Comparison of ENCODE assay signal across 8 cellular contexts in the genomic region with DNA sequence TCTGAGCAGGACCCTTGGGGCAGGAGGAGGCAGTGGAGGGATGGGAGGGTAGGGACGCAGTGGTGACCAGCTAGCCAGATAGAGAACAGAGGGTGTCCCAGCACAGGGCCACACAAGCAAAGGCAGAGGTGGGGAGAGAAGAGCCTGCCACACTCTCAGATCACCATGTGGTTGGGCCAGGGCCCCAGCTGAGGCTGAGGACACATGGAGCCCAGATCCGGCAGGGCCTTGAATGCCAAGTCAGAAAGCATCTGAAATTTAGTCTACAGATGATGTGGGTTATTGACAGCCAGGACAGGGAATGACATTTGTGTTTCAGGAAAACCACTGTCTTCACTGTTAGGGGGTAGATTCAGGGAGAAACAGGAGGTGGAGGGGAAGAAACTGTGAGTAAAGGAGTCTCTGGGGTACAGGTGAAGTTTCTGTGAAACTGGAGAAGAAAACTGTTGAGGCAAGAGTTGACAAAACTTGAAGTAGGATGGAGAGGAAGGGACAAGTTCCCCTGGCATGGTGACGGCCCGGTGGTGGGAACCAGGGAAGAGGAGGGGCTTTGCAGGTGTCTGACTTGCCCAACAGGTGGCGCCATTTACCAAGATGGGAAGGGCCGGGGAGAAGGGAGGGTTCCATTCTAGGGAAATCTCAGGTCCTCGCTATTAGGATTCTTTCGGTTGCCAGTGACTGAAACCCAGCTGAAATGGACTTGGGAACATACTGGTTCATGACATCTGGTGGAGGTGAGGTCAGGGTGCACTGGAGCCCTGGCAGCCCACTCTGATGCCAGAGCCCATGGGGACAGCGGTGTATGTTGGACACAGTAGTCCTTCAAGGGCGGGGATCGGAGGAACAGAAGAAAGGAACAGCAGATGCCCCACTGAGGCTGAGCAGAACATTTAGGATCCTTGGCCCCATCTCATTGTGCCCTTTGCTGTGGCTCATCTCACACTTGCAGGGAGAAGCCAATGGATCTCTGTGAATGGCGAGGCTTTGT.
DNase-seq lines count a peak whose midpoint lies in the region; ATAC-seq, FAIRE-seq and TF ChIP-seq lines count a peak whose summit lies in the region.

No MANE protein-coding gene starts in this region.

- no peaks in the 10 kb centered on the region for H3K36me3 Mint-ChIP-seq in stimulated activated effector memory CD8-positive, alpha-beta T cell treated with anti-CD3 and anti-CD28 coated beads, Interleukin-12 subunit alpha, Interleukin-12 subunit beta, amount 100 ng/mL, for 72 hours

- H3K27ac ChIP-seq in breast epithelium (no peak overlapping the region), left lung (no peak overlapping the region)

- H3K4me3 ChIP-seq in breast epithelium (no peak overlapping the region), left lung (no peak overlapping the region)

- DNase-seq in AG08395 (ENCODE audit: low spot score) (peak; percentile 51), GM12891 (ENCODE audit: insufficient read length, low spot score) (peak; percentile 73), HTR-8/SVneo (ENCODE audit: insufficient read length, low spot score) (peak; percentile 79), SK-MEL-5 (ENCODE audit: low read depth, low spot score) (peak; percentile 66), breast epithelium (ENCODE audit: low spot score in 2 of 2) (no peak), left lung (no peak)
- peak; percentile 11 to 72 for DNase-seq in stimulated activated effector memory CD8-positive, alpha-beta T cell treated with anti-CD3 and anti-CD28 coated beads, Interleukin-12 subunit alpha, Interleukin-12 subunit beta, amount 100 ng/mL, for 72 hours (ENCODE audit: low spot score in 2 of 2)

- H3K36me3 ChIP-seq in breast epithelium (no peaks in the 10 kb centered on the region), left lung (no peaks in the 10 kb centered on the region)

- ATAC-seq in left lung, result peak; percentile 66
- ATAC-seq in stimulated activated effector memory CD8-positive, alpha-beta T cell treated with anti-CD3 and anti-CD28 coated beads, Interleukin-12 subunit alpha, Interleukin-12 subunit beta, amount 100 ng/mL, for 72 hours, result peak; percentile 40
- no peak for ATAC-seq in HG03039 (IDR thresholded peaks at IDR 0.05; ENCODE audit: unreplicated experiment)

- FAIRE-seq in GM12891 (lab: Jason Lieb, UNC) (no peak), HTR-8/SVneo (lab: Jason Lieb, UNC) (peak; percentile 57)

- no peaks in the 10 kb centered on the region for H3K9me3 ChIP-seq in breast epithelium
- no peaks in the 10 kb centered on the region for H3K9me3 ChIP-seq in left lung

- peak; percentile 14 to 33 (median 19) for TF ChIP-seq CTCF in breast epithelium (IDR thresholded peaks at IDR 0.05)
- peak; percentile 32 to 59 for TF ChIP-seq CTCF in left lung (IDR thresholded peaks at IDR 0.05)

- in situ Hi-C loops in SK-MEL-5 (cut with HindIII; ENCODE audit: low pct_unique_long_range_greater_than_20kb, low sequenced_read_pairs), result no loop called here

- H3K27me3 ChIP-seq in breast epithelium (no peaks in the 10 kb centered on the region), left lung (no peaks in the 10 kb centered on the region)

- TF ChIP-seq POLR2A in GM12891 (IDR thresholded peaks at IDR 0.05; ENCODE audit: low read depth, low read length) (no peak), breast epithelium (IDR thresholded peaks at IDR 0.05) (no peak)

- H3K27ac Mint-ChIP-seq in stimulated activated effector memory CD8-positive, alpha-beta T cell treated with anti-CD3 and anti-CD28 coated beads, Interleukin-12 subunit alpha, Interleukin-12 subunit beta, amount 100 ng/mL, for 72 hours, result no peak overlapping the region

- no peaks in the 10 kb centered on the region for H3K4me1 Mint-ChIP-seq in stimulated activated effector memory CD8-positive, alpha-beta T cell treated with anti-CD3 and anti-CD28 coated beads, Interleukin-12 subunit alpha, Interleukin-12 subunit beta, amount 100 ng/mL, for 72 hours

- no peak overlapping the region for H3K4me3 Mint-ChIP-seq in stimulated activated effector memory CD8-positive, alpha-beta T cell treated with anti-CD3 and anti-CD28 coated beads, Interleukin-12 subunit alpha, Interleukin-12 subunit beta, amount 100 ng/mL, for 72 hours

- intact Hi-C loops in breast epithelium (cut with DNase I; ENCODE audit: low total_unique reads), result no loop called here
- intact Hi-C loops in left lung (cut with DNase I), result no loop called here

- H3K4me1 ChIP-seq in breast epithelium (no peaks in the 10 kb centered on the region), left lung (no peaks in the 10 kb centered on the region)

- H3K9me3 Mint-ChIP-seq in stimulated activated effector memory CD8-positive, alpha-beta T cell treated with anti-CD3 and anti-CD28 coated beads, Interleukin-12 subunit alpha, Interleukin-12 subunit beta, amount 100 ng/mL, for 72 hours, result no peaks in the 10 kb centered on the region

TF ChIP-seq in GM12891, 5 proteins besides CTCF, POLR2A, EP300 and RAD21:
- TF ChIP-seq TAF1 (IDR thresholded peaks at IDR 0.05; ENCODE audit: low read depth, low read length), result no peak
- TF ChIP-seq POU2F2 (IDR thresholded peaks at IDR 0.05; ENCODE audit: low read depth, low read length), result no peak
- no peak for TF ChIP-seq PAX5 (IDR thresholded peaks at IDR 0.05; ENCODE audit: insufficient read depth, low read length, severe bottlenecking)
- no peak for TF ChIP-seq SPI1 (IDR thresholded peaks at IDR 0.05; ENCODE audit: low read depth, low read length)
- no peak for TF ChIP-seq POLR2AphosphoS5 (IDR thresholded peaks at IDR 0.05; ENCODE audit: low read depth, low read length)
TF ChIP-seq in GM12891: peak in this region for 0.

Comparison
In these comparisons a context has a peak if more than half of its experiments do, and no peak if none do; other contexts are left out.
1. DNase-seq: peak in AG08395 (single experiment), GM12891 (single experiment), HTR-8/SVneo (single experiment), SK-MEL-5 (single experiment) and stimulated activated effector memory CD8-positive, alpha-beta T cell treated with anti-CD3 and anti-CD28 coated beads, Interleukin-12 subunit alpha, Interleukin-12 subunit beta, amount 100 ng/mL, for 72 hours (2 of 2); none in breast epithelium (0 of 2) and left lung (0 of 2).